8 cellular contexts compared by ENCODE assay signal in the genomic region with DNA sequence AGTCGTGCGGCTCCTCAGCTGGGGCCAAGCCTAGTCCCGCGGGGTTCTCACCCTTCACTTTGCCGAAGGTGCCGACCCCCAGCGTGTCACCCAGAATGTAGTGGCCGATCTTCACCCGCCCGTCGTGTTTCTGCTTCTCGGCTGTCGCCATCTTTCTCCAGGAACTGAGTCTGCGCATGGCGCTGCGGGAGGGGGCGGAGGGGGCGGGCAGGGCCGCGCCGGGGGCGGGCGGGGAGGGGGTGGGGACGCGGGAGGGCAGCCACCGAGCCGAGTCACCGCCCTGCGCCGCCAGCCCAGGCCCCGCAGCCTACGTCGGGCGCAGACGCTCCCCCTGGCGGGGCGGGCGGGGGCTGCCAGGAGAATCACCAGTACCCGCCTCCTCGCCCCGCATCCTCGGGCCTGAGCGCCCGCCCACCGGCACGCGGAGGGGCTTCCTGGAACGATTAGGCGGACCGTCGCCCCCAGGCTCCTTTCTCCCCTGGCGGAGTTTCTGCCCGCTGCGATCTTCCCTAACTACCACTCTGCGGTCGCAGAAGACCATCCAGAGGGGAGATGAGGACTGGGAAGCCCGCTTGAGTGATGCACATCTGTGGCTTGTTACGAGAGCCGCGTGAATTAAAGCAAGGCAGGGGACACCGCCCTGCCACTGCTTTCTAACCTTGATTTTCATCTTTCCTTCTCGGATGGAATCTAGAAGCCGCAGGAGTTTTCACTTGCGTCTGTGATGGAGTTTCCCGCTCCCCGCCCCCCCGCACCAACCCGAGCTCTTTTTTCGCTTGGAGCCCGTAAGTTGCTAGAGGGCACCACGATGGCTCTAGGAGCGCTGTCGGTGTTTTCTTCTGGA. TPM values are rescaled to one million over a fixed set of nuclear protein-coding genes. Genes with fewer than 3 reads are reported as not detected.
DNase-seq lines count a peak whose midpoint lies in the region; ATAC-seq, FAIRE-seq and TF ChIP-seq lines count a peak whose summit lies in the region.

A gene (minus strand): TSS at position 363 of the 844 bp plus-strand sequence. CDS start 185 bp downstream, at position 178.

- H3K4me3 Mint-ChIP-seq in T-helper 17 cell, result peak within 1 kb of the TSS; percentile 92

- DNase-seq in NCI-H187 (lab: John Stamatoyannopoulos, UW), result peak; percentile 80 to 81
- peak; percentile 92 for DNase-seq in T-helper 17 cell
- peak; percentile 35 to 94 (median 80) for DNase-seq in amygdala (lab: John Stamatoyannopoulos, UW)
- DNase-seq in left ventricle myocardium superior, result peak; percentile 96
- peak; percentile 63 for DNase-seq in pulmonary artery endothelial cell (ENCODE audit: low read depth, low spot score)
- DNase-seq in urothelium cell line (ENCODE audit: low spot score), result peak; percentile 97

- no peak for FAIRE-seq in urothelium cell line (lab: Jason Lieb, UNC)

- intact Hi-C loops in left ventricle myocardium superior (cut with micrococcal nuclease), result no loop called here

- no peaks in the 10 kb centered on the region for H3K9me3 ChIP-seq in T-helper 17 cell (ENCODE audit: control insufficient read depth, low read length, poor library complexity, severe bottlenecking)

- H3K27ac Mint-ChIP-seq in T-helper 17 cell, result peak within 1 kb of the TSS; percentile 80

- H3K27me3 Mint-ChIP-seq in T-helper 17 cell, result no peaks in the 10 kb centered on the region

- peak; percentile 81 for TF ChIP-seq POLR2A in GM18505 (IDR thresholded peaks at IDR 0.05; ENCODE audit: borderline replicate concordance, extremely low read depth, insufficient read depth, insufficient read length)

- peaks cover 26% of the 10 kb centered on the region for H3K4me1 Mint-ChIP-seq in T-helper 17 cell

- ATAC-seq in GM18505 (IDR thresholded peaks at IDR 0.05; ENCODE audit: unreplicated experiment), result peak; percentile 94
- peak; percentile 99 for ATAC-seq in HG02970 (IDR thresholded peaks at IDR 0.05; ENCODE audit: low FRiP score, unreplicated experiment)
- ATAC-seq in T-helper 17 cell, result peak; percentile 95
- ATAC-seq in left ventricle myocardium superior, result peak; percentile 95

- peaks cover 3% of the 10 kb centered on the region for H3K36me3 Mint-ChIP-seq in T-helper 17 cell (ENCODE audit: low read depth)

RNA-seq across cellular contexts. Expression of the gene that starts here (rescaled TPM):
- 100 to 1,000 TPM; 118 to 123 TPM for total RNA-seq in T-helper 17 cell
- total RNA-seq in left ventricle myocardium superior, result 35.9 TPM
- total RNA-seq in pulmonary artery endothelial cell, result 135 and 136 TPM in 2 replicates

Comparison
In these comparisons a context has a peak if more than half of its experiments do, and no peak if none do; other contexts are left out.
1. Peak in every context shown above with its lines: DNase-seq and ATAC-seq.